7 cellular contexts compared by ENCODE assay signal in genomic region chr1:240816472-240816871, GRCh38.
"Had no signal": no experiment of that assay in that cellular context is flagged by ENCODE, and none has a peak within 500 bp of the region (broad histone marks: within the 10 kb centered on the region; RNA-seq: fewer than 3 reads in every experiment).

No MANE protein-coding gene starts in this region.

- ATAC-seq: HepG2, K562 had no signal

- H3K27ac Mint-ChIP-seq: IgD-negative memory B cell had no signal

- DNase-seq: IMR-90, KBM-7, KG1 had no signal

- H3K4me3 Mint-ChIP-seq: IgD-negative memory B cell had no signal

- H3K27ac ChIP-seq: HL-60 had no signal

- H3K4me1 Mint-ChIP-seq: IgD-negative memory B cell had no signal

- H3K4me3 ChIP-seq: K562 had no signal

- H3K27me3 Mint-ChIP-seq: IgD-negative memory B cell had no signal

- H3K36me3 Mint-ChIP-seq: IgD-negative memory B cell had no signal
